In the genomic region with DNA sequence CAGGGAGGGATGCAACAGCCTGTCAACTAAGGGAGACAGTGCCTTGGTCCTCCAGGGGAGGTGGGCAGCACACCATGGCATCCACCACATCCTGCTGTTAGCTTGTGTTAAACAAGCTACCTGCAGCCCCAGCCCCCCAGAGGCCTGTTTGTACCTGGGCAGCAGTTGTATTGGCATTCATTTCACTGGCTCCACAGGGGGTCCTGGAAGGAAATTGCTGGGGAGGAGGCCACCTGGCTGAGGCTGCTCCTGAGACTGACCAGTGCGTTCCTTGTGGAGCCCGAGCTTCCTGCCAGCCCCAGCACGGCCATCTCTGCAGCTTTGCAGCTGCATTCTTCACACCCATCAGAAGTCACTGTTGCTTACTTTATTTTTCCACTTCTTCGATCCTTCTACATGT, we compare ENCODE assay signal across 13 cellular contexts.
"Had no signal": no experiment of that assay in that cellular context is flagged by ENCODE, and none has a peak within 500 bp of the region (broad histone marks: within the 10 kb centered on the region; RNA-seq: fewer than 3 reads in every experiment).

No MANE protein-coding gene starts in this region.

- H3K4me1 Mint-ChIP-seq: naive thymus-derived CD8-positive, alpha-beta T cell had no signal

- H3K36me3 Mint-ChIP-seq: naive thymus-derived CD8-positive, alpha-beta T cell had no signal

- ATAC-seq: gastrocnemius medialis; left colon; left ventricle myocardium superior; naive thymus-derived CD8-positive, alpha-beta T cell; pancreas; right cardiac atrium had no signal

- H3K27ac Mint-ChIP-seq: naive thymus-derived CD8-positive, alpha-beta T cell; progenitor cell of endocrine pancreas had no signal

- DNase-seq: effector memory CD4-positive, alpha-beta T cell; gastrocnemius medialis; kidney; left colon; left ventricle myocardium superior; naive thymus-derived CD8-positive, alpha-beta T cell; right cardiac atrium; small intestine; stimulated activated CD4-positive, alpha-beta T cell treated with anti-CD3 and anti-CD28 coated beads, Interleukin-12 subunit alpha, Interleukin-12 subunit beta, amount 100 ng/mL, for 4 hours; stimulated activated naive CD4-positive, alpha-beta T cell treated with Interleukin-2 at 50 U/mL for 16 hours; trophoblast cell had no signal

- H3K4me3 Mint-ChIP-seq: naive thymus-derived CD8-positive, alpha-beta T cell had no signal
